ENCODE assay signal across 1 cellular context in the genomic region with DNA sequence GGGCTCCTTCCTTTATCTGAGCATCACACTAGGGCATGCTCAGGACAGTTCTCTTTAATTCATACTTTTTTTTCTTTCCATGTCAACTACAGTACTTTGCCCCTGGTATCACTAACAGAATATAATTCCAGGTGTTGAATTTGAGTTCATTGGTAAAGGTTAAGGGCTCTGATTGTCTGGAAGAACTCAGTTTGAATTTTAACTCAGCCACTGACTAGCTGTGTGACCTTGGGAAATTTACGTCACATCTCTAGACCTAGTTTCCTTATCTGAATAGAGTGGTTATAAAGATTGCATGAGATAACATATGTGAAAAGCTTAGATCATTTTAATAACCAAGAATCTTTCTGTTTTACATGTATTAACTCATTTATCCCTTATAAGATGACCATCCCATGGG.
TF ChIP-seq lines count a peak whose summit lies in the region.

No MANE protein-coding gene starts in this region.

TF ChIP-seq in SK-N-SH treated with all-trans-retinoic acid at 6 μM for 48 hours, 23 proteins besides CTCF, POLR2A, EP300 and RAD21 (continued from another document):
- TF ChIP-seq, protein P1, sequence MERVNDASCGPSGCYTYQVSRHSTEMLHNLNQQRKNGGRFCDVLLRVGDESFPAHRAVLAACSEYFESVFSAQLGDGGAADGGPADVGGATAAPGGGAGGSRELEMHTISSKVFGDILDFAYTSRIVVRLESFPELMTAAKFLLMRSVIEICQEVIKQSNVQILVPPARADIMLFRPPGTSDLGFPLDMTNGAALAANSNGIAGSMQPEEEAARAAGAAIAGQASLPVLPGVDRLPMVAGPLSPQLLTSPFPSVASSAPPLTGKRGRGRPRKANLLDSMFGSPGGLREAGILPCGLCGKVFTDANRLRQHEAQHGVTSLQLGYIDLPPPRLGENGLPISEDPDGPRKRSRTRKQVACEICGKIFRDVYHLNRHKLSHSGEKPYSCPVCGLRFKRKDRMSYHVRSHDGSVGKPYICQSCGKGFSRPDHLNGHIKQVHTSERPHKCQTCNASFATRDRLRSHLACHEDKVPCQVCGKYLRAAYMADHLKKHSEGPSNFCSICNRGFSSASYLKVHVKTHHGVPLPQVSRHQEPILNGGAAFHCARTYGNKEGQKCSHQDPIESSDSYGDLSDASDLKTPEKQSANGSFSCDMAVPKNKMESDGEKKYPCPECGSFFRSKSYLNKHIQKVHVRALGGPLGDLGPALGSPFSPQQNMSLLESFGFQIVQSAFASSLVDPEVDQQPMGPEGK (CRISPR knock-in tag; IDR thresholded peaks at IDR 0.05; ENCODE audit: borderline replicate concordance): no peak
